In genomic region chr1:46533179-46533864, GRCh38 we compare ENCODE assay signal across 8 cellular contexts. TPM values are rescaled to one million over a fixed set of nuclear protein-coding genes. Genes with fewer than 3 reads are reported as not detected.
A peak's percentile ranks its signal among the peaks of the same experiment; 100 is the strongest.
DNase-seq lines count a peak whose midpoint lies in the region; ATAC-seq and TF ChIP-seq lines count a peak whose summit lies in the region.

No MANE protein-coding gene starts in this region.

- no peaks in the 10 kb centered on the region for H4K20me1 ChIP-seq in osteoblast (ENCODE audit: insufficient read depth, low read length)

- TF ChIP-seq CTCF in foreskin fibroblast (IDR thresholded peaks at IDR 0.05; ENCODE audit: low read depth, low read length), result no peak
- TF ChIP-seq CTCF in osteoblast (IDR thresholded peaks at IDR 0.05; ENCODE audit: extremely low read depth, low read depth, low read length), result no peak
- no peak for TF ChIP-seq CTCF in progenitor cell of endocrine pancreas (IDR thresholded peaks at IDR 0.05; ENCODE audit: unreplicated experiment)

- H3K36me3 ChIP-seq in osteoblast (ENCODE audit: insufficient read depth, low read length), result no peaks in the 10 kb centered on the region

- H3K4me3 ChIP-seq in foreskin fibroblast (ENCODE audit: low read depth in 1 of 2, low read length in 2 of 2) (peak overlapping the region; percentile 5 to 32), osteoblast (ENCODE audit: insufficient read depth, low read length) (peak overlapping the region; percentile 62)

- no peaks in the 10 kb centered on the region for H3K4me1 ChIP-seq in osteoblast (ENCODE audit: insufficient read depth, low read length)

- no peak for ATAC-seq in GM21367 (IDR thresholded peaks at IDR 0.05; ENCODE audit: unreplicated experiment)

- H3K9me3 ChIP-seq in osteoblast (ENCODE audit: low read depth, low read length), result no peaks in the 10 kb centered on the region

- H3K27me3 ChIP-seq in osteoblast (ENCODE audit: insufficient read depth, low read length), result peaks cover 28% of the 10 kb centered on the region

- H3K4me1 Mint-ChIP-seq in progenitor cell of endocrine pancreas (ENCODE audit: low read depth), result peaks cover 2% of the 10 kb centered on the region

- DNase-seq in EH (ENCODE audit: low read depth) (peak; percentile 54), NCI-H345 treated with DMSO at 0.1 percent for 48 hours (lab: John Stamatoyannopoulos, UW; ENCODE audit: unreplicated experiment) (peak; percentile 29), foreskin fibroblast (peak; percentile 25 to 58), osteoblast (ENCODE audit: insufficient read length, low spot score, missing footprints) (no peak), progenitor cell of endocrine pancreas (ENCODE audit: low spot score, unreplicated experiment) (no peak), GOT3 (lab: John Stamatoyannopoulos, UW) (no peak)
- DNase-seq in activated effector memory CD4-positive, alpha-beta T cell treated with Interleukin-2 at 50 U/mL for 16 hours, result peak; percentile 42

- peaks cover 69% of the 10 kb centered on the region for H3K27me3 Mint-ChIP-seq in progenitor cell of endocrine pancreas

- no peak overlapping the region for H3K27ac Mint-ChIP-seq in progenitor cell of endocrine pancreas

- no peak overlapping the region for H3K4me3 Mint-ChIP-seq in progenitor cell of endocrine pancreas (ENCODE audit: low read depth)

- H3K27ac ChIP-seq in osteoblast (ENCODE audit: low read depth, low read length), result no peak overlapping the region

- peak overlapping the region; percentile 72 for H3K4me2 ChIP-seq in osteoblast (ENCODE audit: insufficient read depth, low read length)

- no peaks in the 10 kb centered on the region for H3K36me3 Mint-ChIP-seq in progenitor cell of endocrine pancreas (ENCODE audit: insufficient read depth)

- H3K9me3 Mint-ChIP-seq in progenitor cell of endocrine pancreas (ENCODE audit: low read depth), result peaks cover 7% of the 10 kb centered on the region

- H2AFZ ChIP-seq in osteoblast (ENCODE audit: low read length), result no peak overlapping the region

- H3K79me2 ChIP-seq in osteoblast (ENCODE audit: insufficient read depth, low read length), result no peaks in the 10 kb centered on the region

RNA-seq across cellular contexts. Expression of gene KNCN, which starts 18.1 kb away (rescaled TPM):
- not detected in 2 replicates for total RNA-seq in osteoblast
- not detected in 2 replicates for total RNA-seq in progenitor cell of endocrine pancreas

RNA-seq across cellular contexts. Expression of gene DMBX1, which starts 43.7 kb away (rescaled TPM):
- not detected in 2 replicates for total RNA-seq in osteoblast
- not detected in 2 replicates for total RNA-seq in progenitor cell of endocrine pancreas

Comparison
In these comparisons a context has a peak if more than half of its experiments do, and no peak if none do; other contexts are left out.
1. DNase-seq: peak in EH (single experiment), NCI-H345 treated with DMSO at 0.1 percent for 48 hours (single experiment), activated effector memory CD4-positive, alpha-beta T cell treated with Interleukin-2 at 50 U/mL for 16 hours (single experiment) and foreskin fibroblast (2 of 2); none in osteoblast (single experiment), progenitor cell of endocrine pancreas (single experiment) and GOT3 (single experiment).